8 cellular contexts compared by ENCODE assay signal in genomic region chr5:62354028-62354874, GRCh38. TPM values are rescaled to one million over a fixed set of nuclear protein-coding genes. Genes with fewer than 3 reads are reported as not detected.
DNase-seq lines count a peak whose midpoint lies in the region; ATAC-seq and TF ChIP-seq lines count a peak whose summit lies in the region.

No MANE protein-coding gene starts in this region.

- no TSS peak for BruUV-seq in PC-9 (replicated peaks; lab: Mats Ljungman, UMichigan)

- intact Hi-C loops in PC-9 (cut with micrococcal nuclease; ENCODE audit: unreplicated experiment): loop anchor here (5.0 kb wide), 1 partner anchor 127 kb away; no protein-coding TSS in a partner anchor

- H3K4me3 ChIP-seq in PC-9: no peak overlapping the region

- H3K36me3 ChIP-seq in PC-9 (ENCODE audit: low read depth): peaks cover 30% of the 10 kb centered on the region

- no peaks in the 10 kb centered on the region; the same call in 1 of the 2 replicates for H4K20me1 ChIP-seq in PC-9 (ENCODE audit: insufficient read depth)

- TF ChIP-seq CTCF in PC-9 (conservative IDR thresholded peaks at IDR 0.05) (peak; percentile 78), nephron progenitor cell (IDR thresholded peaks at IDR 0.05) (peak; percentile 51)

- no peak overlapping the region for H3K4me3 Mint-ChIP-seq in effector memory CD8-positive, alpha-beta T cell
- no peak overlapping the region for H3K4me3 Mint-ChIP-seq in nephron progenitor cell

- no peak overlapping the region for H3K27ac Mint-ChIP-seq in effector memory CD8-positive, alpha-beta T cell
- no peak overlapping the region for H3K27ac Mint-ChIP-seq in nephron progenitor cell

- ATAC-seq in GM19328 (IDR thresholded peaks at IDR 0.05; ENCODE audit: unreplicated experiment) (peak; percentile 69), HG03342 (IDR thresholded peaks at IDR 0.05; ENCODE audit: unreplicated experiment) (peak; percentile 94)
- peak; percentile 74 for ATAC-seq in effector memory CD8-positive, alpha-beta T cell (replicated peaks)

- CTCF ChIA-PET in PC-9 (lab: Charles Lee): no interaction called here

- H3K27me3 Mint-ChIP-seq in effector memory CD8-positive, alpha-beta T cell: no peaks in the 10 kb centered on the region
- no peaks in the 10 kb centered on the region for H3K27me3 Mint-ChIP-seq in nephron progenitor cell (ENCODE audit: low read depth, poor library complexity)

- no peaks in the 10 kb centered on the region for H3K9me3 ChIP-seq in PC-9 (ENCODE audit: insufficient read depth, low read depth)

- DNase-seq in NCI-H1105 treated with DMSO at 0.1 percent for 48 hours (lab: John Stamatoyannopoulos, UW) (peak; percentile 37), NCI-H1105 (lab: John Stamatoyannopoulos, UW) (no peak), PC-9 (peak in 1 of 2 experiments; percentile 7), nephron progenitor cell (no peak)
- DNase-seq in effector memory CD8-positive, alpha-beta T cell: peak; percentile 40 to 43 (median 40)
- DNase-seq in stimulated activated naive CD4-positive, alpha-beta T cell treated with Interleukin-2 at 50 U/mL for 16 hours (lab: John Stamatoyannopoulos, UW): no peak

- H3K27me3 ChIP-seq in PC-9 (ENCODE audit: insufficient read depth, low read depth): no peaks in the 10 kb centered on the region

- peaks cover 8% of the 10 kb centered on the region; the same call in 1 of the 2 replicates for H3F3A ChIP-seq in PC-9 (ENCODE audit: insufficient read depth, low read depth)

- no peaks in the 10 kb centered on the region for H3K79me2 ChIP-seq in PC-9 (ENCODE audit: low read depth)

- peaks cover 1 to 8% of the 10 kb centered on the region in 2 donors for H3K4me1 Mint-ChIP-seq in effector memory CD8-positive, alpha-beta T cell (ENCODE audit: low read depth in 2 of 2)
- no peaks in the 10 kb centered on the region for H3K4me1 Mint-ChIP-seq in nephron progenitor cell

- POLR2A ChIA-PET in PC-9 (lab: Charles Lee; ENCODE audit: unreplicated experiment): no interaction called here

- H2AFZ ChIP-seq in PC-9: no peak overlapping the region

- no peaks in the 10 kb centered on the region; the same call in 1 of the 2 replicates for H3K4me1 ChIP-seq in PC-9 (replicated peaks; ENCODE audit: insufficient read depth)

- H3K9me2 ChIP-seq in PC-9 (ENCODE audit: insufficient read depth): no peaks in the 10 kb centered on the region

- H3K9me3 Mint-ChIP-seq in effector memory CD8-positive, alpha-beta T cell: no peaks in the 10 kb centered on the region
- H3K9me3 Mint-ChIP-seq in nephron progenitor cell: no peaks in the 10 kb centered on the region

- H3K27ac ChIP-seq in PC-9: peak overlapping the region; percentile 47

- H3K4me2 ChIP-seq in PC-9: no peak overlapping the region

- peaks cover 88% of the 10 kb centered on the region for H3K36me3 Mint-ChIP-seq in effector memory CD8-positive, alpha-beta T cell (ENCODE audit: insufficient read depth)
- H3K36me3 Mint-ChIP-seq in nephron progenitor cell (ENCODE audit: low read depth): peaks cover 49% of the 10 kb centered on the region

RNA-seq across cellular contexts. Expression of gene KIF2A, which starts 48.2 kb away (rescaled TPM):
- total RNA-seq in PC-9 (2021): 39.6 and 54.8 TPM in 2 replicates

RNA-seq across cellular contexts. Expression of gene DIMT1, which starts 49.5 kb away (rescaled TPM):
- total RNA-seq in PC-9 (2021): 17.7 and 20.8 TPM in 2 replicates

RNA-seq across cellular contexts. Expression of gene IPO11, which starts 58.3 kb away (rescaled TPM):
- total RNA-seq in PC-9 (2021): 37.1 and 47.1 TPM in 2 replicates

Comparison
In these comparisons a context has a peak if more than half of its experiments do, and no peak if none do; other contexts are left out.
1. DNase-seq: peak in NCI-H1105 treated with DMSO at 0.1 percent for 48 hours (single experiment) and effector memory CD8-positive, alpha-beta T cell (3 of 3); none in NCI-H1105 (single experiment), nephron progenitor cell (single experiment) and stimulated activated naive CD4-positive, alpha-beta T cell treated with Interleukin-2 at 50 U/mL for 16 hours (single experiment).
2. Peak in every context shown above with its lines, with median percentiles within 50 percentile points of each other: ATAC-seq.